Comparison of ENCODE assay signal across 12 cellular contexts in genomic region chr4:24924309-24924781, GRCh38.
DNase-seq lines count a peak whose midpoint lies in the region; TF ChIP-seq lines count a peak whose summit lies in the region.
"Had no signal": no experiment of that assay in that cellular context is flagged by ENCODE, and none has a peak within 500 bp of the region (broad histone marks: within the 10 kb centered on the region; RNA-seq: fewer than 3 reads in every experiment).

No MANE protein-coding gene starts in this region.

- in situ Hi-C loops in brain microvascular endothelial cell (cut with HindIII; ENCODE audit: low pct_ligation_motif_present, low sequenced_read_pairs): no loop called here

- H3K36me3 ChIP-seq in ACC112 (ENCODE audit: insufficient read depth, low read length): no peaks in the 10 kb centered on the region
- no peaks in the 10 kb centered on the region for H3K36me3 ChIP-seq in brain microvascular endothelial cell (replicated peaks)
- H3K36me3 ChIP-seq: Peyer's patch had no signal

- H2AFZ ChIP-seq in ACC112 (ENCODE audit: low read length, unreplicated experiment): peak overlapping the region; percentile 24

- peaks cover 16% of the 10 kb centered on the region for H3K4me1 ChIP-seq in ACC112 (ENCODE audit: control insufficient read depth, insufficient read depth, low read length, unreplicated experiment)
- H3K4me1 ChIP-seq: Peyer's patch had no signal

- no peaks in the 10 kb centered on the region for H3K79me2 ChIP-seq in ACC112 (ENCODE audit: control insufficient read depth, insufficient read depth, low read length, unreplicated experiment)

- TF ChIP-seq CTCF in brain microvascular endothelial cell (IDR thresholded peaks at IDR 0.05; ENCODE audit: low read depth, low read length, missing control alignments): no peak

- DNase-seq in HS-27A (ENCODE audit: low read depth): peak; percentile 86
- peak; percentile 99 for DNase-seq in brain microvascular endothelial cell
- DNase-seq in iris pigment epithelial cell (ENCODE audit: low read depth): peak; percentile 96
- no peak for DNase-seq in GOT3 (lab: John Stamatoyannopoulos, UW)
- no peak for DNase-seq in activated T-cell treated with anti-CD3 and anti-CD28 coated beads for 4 hours
- DNase-seq in effector CD8-positive, alpha-beta T cell (lab: John Stamatoyannopoulos, UW): no peak
- no peak for DNase-seq in NCI-H1694 (lab: John Stamatoyannopoulos, UW)
- DNase-seq: AML-193; effector memory CD4-positive, alpha-beta T cell; Peyer's patch had no signal

- peaks cover 28% of the 10 kb centered on the region for H3K27me3 ChIP-seq in ACC112 (ENCODE audit: insufficient read depth, low read length)
- no peaks in the 10 kb centered on the region for H3K27me3 ChIP-seq in brain microvascular endothelial cell (replicated peaks)
- H3K27me3 ChIP-seq: Peyer's patch had no signal

- H3K27ac ChIP-seq in ACC112 (ENCODE audit: low read depth, low read length) (peak overlapping the region; percentile 39), brain microvascular endothelial cell (peak overlapping the region; percentile 19)
- H3K27ac ChIP-seq: HL-60, Peyer's patch had no signal

- H3K4me3 ChIP-seq in ACC112 (ENCODE audit: low read depth, low read length): peak overlapping the region; percentile 16; the same call in 1 of the 2 replicates
- no peak overlapping the region for H3K4me3 ChIP-seq in brain microvascular endothelial cell (ENCODE audit: low read depth, low read length)
- H3K4me3 ChIP-seq: Peyer's patch had no signal

Comparison
In these comparisons a context has a peak if more than half of its experiments do, and no peak if none do; other contexts are left out.
1. DNase-seq: peak in HS-27A (single experiment), brain microvascular endothelial cell (single experiment) and iris pigment epithelial cell (single experiment); none in GOT3 (single experiment), activated T-cell treated with anti-CD3 and anti-CD28 coated beads for 4 hours (single experiment), effector CD8-positive, alpha-beta T cell (single experiment) and NCI-H1694 (single experiment).